ENCODE assay signal across 8 cellular contexts in the genomic region with DNA sequence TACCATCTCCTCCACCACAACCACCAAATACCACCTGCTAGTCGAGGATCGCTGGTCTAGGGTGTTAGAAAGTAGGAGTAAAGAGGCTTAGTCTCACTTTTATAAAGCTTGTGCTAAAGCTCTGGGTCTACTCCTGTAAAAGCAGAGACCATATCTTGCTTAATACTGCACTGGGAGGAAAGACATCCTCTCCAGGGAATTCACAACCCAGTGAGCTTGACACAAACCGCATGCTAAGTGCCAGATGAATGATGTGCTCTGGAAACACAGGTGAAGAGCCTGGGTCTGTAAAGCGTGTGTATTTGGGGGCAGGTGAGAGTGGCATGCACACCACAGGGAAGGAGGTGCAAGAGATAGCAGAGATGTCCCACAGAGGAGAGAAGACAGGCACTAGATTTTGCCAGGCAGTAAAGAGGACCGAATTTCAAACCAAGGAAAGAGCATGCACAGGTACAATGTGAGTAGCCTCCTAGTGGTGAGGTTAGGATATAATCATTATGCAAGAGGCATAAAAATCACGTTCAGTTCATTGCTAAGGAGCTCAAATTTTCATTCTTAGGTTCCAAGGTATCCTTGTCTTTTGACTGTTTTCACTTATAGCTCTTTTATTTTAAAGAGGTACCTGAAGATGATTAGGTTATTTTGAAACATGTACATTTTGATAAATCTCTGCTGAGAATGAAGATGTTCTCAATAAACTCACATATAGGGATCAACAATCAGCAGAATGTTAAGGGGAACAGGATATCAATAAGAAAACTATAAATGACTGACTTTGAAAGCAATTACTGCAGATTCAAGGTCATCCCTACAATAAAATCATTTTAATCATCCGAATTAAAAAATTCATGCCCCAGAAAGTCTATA. TPM values are rescaled to one million over a fixed set of nuclear protein-coding genes. Genes with fewer than 3 reads are reported as not detected.
DNase-seq lines count a peak whose midpoint lies in the region; ATAC-seq and TF ChIP-seq lines count a peak whose summit lies in the region.

No MANE protein-coding gene starts in this region.

- peak overlapping the region in 6 of 11 experiments; percentile 43 to 68 (median 55); a peak in 11 of 22 replicates for H3K27ac ChIP-seq in BLaER1 treated with 17β-estradiol and CSF1 and Interleukin-3, amounts not matched to agents 10 nM and 100 nM
- H3K27ac ChIP-seq in brain microvascular endothelial cell (no peak overlapping the region), right lobe of liver (no peak overlapping the region)

- no peaks in the 10 kb centered on the region for H3K9me3 ChIP-seq in BLaER1 treated with 17β-estradiol and CSF1 and Interleukin-3, amounts not matched to agents 10 nM and 100 nM (replicated peaks in 1 of 11)
- no peaks in the 10 kb centered on the region for H3K9me3 ChIP-seq in right lobe of liver

- H3K4me1 ChIP-seq in BLaER1 treated with 17β-estradiol and CSF1 and Interleukin-3, amounts not matched to agents 10 nM and 100 nM = peaks cover 33 to 58% (median 39%) of the 10 kb centered on the region in 10 experiments
- H3K4me1 ChIP-seq in right lobe of liver = peaks cover 0 to 5% (median 0%) of the 10 kb centered on the region in 4 donors

- peak overlapping the region in 2 of 11 experiments; percentile 27 to 29; a peak in 3 of 22 replicates for H3K9ac ChIP-seq in BLaER1 treated with 17β-estradiol and CSF1 and Interleukin-3, amounts not matched to agents 10 nM and 100 nM

- no peak for TF ChIP-seq POLR2A in right lobe of liver (IDR thresholded peaks at IDR 0.05)

- in situ Hi-C loops in brain microvascular endothelial cell (cut with HindIII; ENCODE audit: low pct_ligation_motif_present, low sequenced_read_pairs) = no loop called here

- TF ChIP-seq CTCF in brain microvascular endothelial cell (IDR thresholded peaks at IDR 0.05; ENCODE audit: low read depth, low read length, missing control alignments) (peak; percentile 69), right lobe of liver (IDR thresholded peaks at IDR 0.05) (peak; percentile 45 to 63 (median 54))

- intact Hi-C loops in right lobe of liver (cut with DNase I) (loop anchor here in 1 of 2 donors (10.0 kb wide), 2 partner anchors 59 to 181 kb away; no protein-coding TSS in a partner anchor), posterior cingulate gyrus (cut with DNase I) (no loop called here)

- ATAC-seq in GM18517 (IDR thresholded peaks at IDR 0.05; ENCODE audit: unreplicated experiment) = peak; percentile 94
- peak; percentile 93 for ATAC-seq in HG02885 (IDR thresholded peaks at IDR 0.05; ENCODE audit: poor library complexity, unreplicated experiment)
- ATAC-seq in right lobe of liver = peak; percentile 70 to 81 (median 78)

- 63% methylated on average over 7 of the region's 7 CpGs for WGBS in right lobe of liver (ENCODE audit: insufficient coverage, low coverage, low lambda C conversion rate, missing lambda C conversion rate)

- peaks cover 0 to 18% (median 13%) of the 10 kb centered on the region in 11 experiments; a peak in 9 of 22 replicates for H3K36me3 ChIP-seq in BLaER1 treated with 17β-estradiol and CSF1 and Interleukin-3, amounts not matched to agents 10 nM and 100 nM
- no peaks in the 10 kb centered on the region for H3K36me3 ChIP-seq in brain microvascular endothelial cell (replicated peaks)
- H3K36me3 ChIP-seq in right lobe of liver = no peaks in the 10 kb centered on the region

- H3K4me3 ChIP-seq in BLaER1 treated with 17β-estradiol and CSF1 and Interleukin-3, amounts not matched to agents 10 nM and 100 nM = peak overlapping the region in 3 of 10 experiments; percentile 15 to 20 (median 18); a peak in 3 of 20 replicates
- no peak overlapping the region for H3K4me3 ChIP-seq in brain microvascular endothelial cell (ENCODE audit: low read depth, low read length)
- H3K4me3 ChIP-seq in right lobe of liver = no peak overlapping the region

- DNase-seq in NCI-H2107 (lab: John Stamatoyannopoulos, UW) = peak; percentile 29
- DNase-seq in brain microvascular endothelial cell = no peak
- DNase-seq in right lobe of liver = no peak
- DNase-seq in hepatic stellate cell (ENCODE audit: low spot score) = no peak
- no peak for DNase-seq in posterior cingulate gyrus

- peak overlapping the region; percentile 20 to 92 (median 79); a peak in 21 of 22 replicates for H3K4me2 ChIP-seq in BLaER1 treated with 17β-estradiol and CSF1 and Interleukin-3, amounts not matched to agents 10 nM and 100 nM

- H4K20me1 ChIP-seq in BLaER1 treated with 17β-estradiol and CSF1 and Interleukin-3, amounts not matched to agents 10 nM and 100 nM = peaks cover 0 to 58% (median 10%) of the 10 kb centered on the region in 11 experiments; a peak in 13 of 22 replicates

- no peaks in the 10 kb centered on the region for H3K27me3 ChIP-seq in BLaER1 treated with 17β-estradiol and CSF1 and Interleukin-3, amounts not matched to agents 10 nM and 100 nM
- H3K27me3 ChIP-seq in brain microvascular endothelial cell (replicated peaks) (no peaks in the 10 kb centered on the region), right lobe of liver (no peaks in the 10 kb centered on the region)

RNA-seq across cellular contexts. Expression of a gene that starts 20.7 kb away (rescaled TPM):
- total RNA-seq in right lobe of liver = 10 to 100 TPM; 10.8 to 57.3 (median 40.1) TPM

Comparison
In these comparisons a context has a peak if more than half of its experiments do, and no peak if none do; other contexts are left out.
1. H3K27ac ChIP-seq: peak in BLaER1 treated with 17β-estradiol and CSF1 and Interleukin-3, amounts not matched to agents 10 nM and 100 nM (6 of 11); none in brain microvascular endothelial cell (single experiment) and right lobe of liver (0 of 3).
2. Peak in every context shown above with its lines, with median percentiles within 50 percentile points of each other: ATAC-seq.